ENCODE assay signal across 1 cellular context in the genomic region with DNA sequence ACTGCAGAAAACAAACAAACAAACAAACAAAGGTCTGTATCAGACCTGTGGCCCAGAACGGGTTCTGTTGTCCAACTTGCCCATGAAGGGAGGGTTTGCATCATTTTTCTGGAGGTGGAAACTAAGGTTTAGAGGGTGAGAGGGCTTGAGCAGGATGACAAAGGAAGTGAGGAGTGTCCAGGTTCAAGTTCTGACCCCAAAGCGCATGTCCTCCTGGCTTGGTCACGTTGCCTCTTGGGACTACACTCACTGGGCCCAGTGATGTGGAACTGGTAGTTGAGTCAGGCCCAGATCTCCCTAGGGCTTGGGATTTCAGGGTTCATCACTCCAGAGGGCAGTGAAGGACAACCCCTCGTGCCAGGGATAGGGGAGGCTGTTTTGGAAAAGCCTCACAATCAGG.
TF ChIP-seq lines count a peak whose summit lies in the region.

No MANE protein-coding gene starts in this region.

TF ChIP-seq in H1, 55 proteins besides CTCF, POLR2A, EP300 and RAD21:
- TF ChIP-seq SAP30 (IDR thresholded peaks at IDR 0.05; ENCODE audit: insufficient read depth, insufficient replicate concordance, low read length) = no peak
